8 cellular contexts compared by ENCODE assay signal in genomic region chr3:108398510-108398909, GRCh38.
"Had no signal": no experiment of that assay in that cellular context is flagged by ENCODE, and none has a peak within 500 bp of the region (broad histone marks: within the 10 kb centered on the region; RNA-seq: fewer than 3 reads in every experiment).

No MANE protein-coding gene starts in this region.

- FAIRE-seq: G401.6, GM12878, GM12891, GM12892, GM18507, GM19239 had no signal

- DNase-seq: GDM1, GF-D8 had no signal

- ATAC-seq: GM12878 had no signal

- H3K4me3 ChIP-seq: GM12878 had no signal
